Comparison of ENCODE assay signal across 8 cellular contexts in the genomic region with DNA sequence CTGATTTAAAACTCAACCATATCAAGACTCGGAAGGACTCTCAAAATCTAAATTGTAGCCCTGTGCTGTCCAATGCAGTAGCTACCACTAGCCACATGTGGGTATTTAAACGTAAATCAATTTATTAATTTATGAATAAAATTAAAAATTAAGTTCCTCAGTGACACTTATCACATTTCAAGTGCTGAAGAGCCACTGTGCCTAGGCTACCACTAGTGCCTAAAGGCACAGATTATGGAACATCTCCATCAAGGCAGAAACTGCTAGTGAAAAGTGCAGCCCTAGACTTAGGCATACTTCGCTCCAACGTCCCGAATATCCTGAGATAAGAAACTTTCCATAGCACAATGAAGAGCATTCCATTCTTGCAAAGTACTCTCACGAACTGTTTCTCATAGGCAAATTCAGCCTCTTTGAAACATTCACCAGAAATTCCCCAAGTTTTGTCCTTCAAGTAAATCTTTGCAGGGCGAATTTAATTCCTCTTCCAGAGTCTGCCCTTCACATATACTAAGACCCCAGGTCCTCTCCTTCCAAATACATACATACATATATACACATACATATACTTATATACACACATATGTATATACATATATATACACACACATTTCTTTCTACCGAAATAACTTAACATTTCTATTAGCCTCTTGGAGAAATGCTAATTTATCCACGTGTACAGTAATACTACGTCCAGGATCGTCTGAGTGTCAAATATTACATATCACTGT. TPM values are rescaled to one million over a fixed set of nuclear protein-coding genes. Genes with fewer than 3 reads are reported as not detected.
DNase-seq lines count a peak whose midpoint lies in the region; ATAC-seq and TF ChIP-seq lines count a peak whose summit lies in the region.

No MANE protein-coding gene starts in this region.

- H3K9me2 ChIP-seq in GM23248 (ENCODE audit: insufficient read depth) = no peaks in the 10 kb centered on the region

- H2AFZ ChIP-seq in GM23248 = peak overlapping the region; percentile 87

- in situ Hi-C loops in GM23248 (cut with MboI) = no loop called here

- no peak for TF ChIP-seq EP300 in sigmoid colon (IDR thresholded peaks at IDR 0.05)

- H3K4me2 ChIP-seq in GM23248 (ENCODE audit: unreplicated experiment) = peak overlapping the region; percentile 88

- ATAC-seq in HG02981 (IDR thresholded peaks at IDR 0.05; ENCODE audit: unreplicated experiment) (no peak), HG03571 (IDR thresholded peaks at IDR 0.05; ENCODE audit: unreplicated experiment) (no peak)

- H3K4me3 ChIP-seq in GM23248 = peak overlapping the region; percentile 86
- peak overlapping the region; percentile 73 to 77 for H3K4me3 ChIP-seq in foreskin fibroblast (ENCODE audit: low read depth in 1 of 2, low read length in 2 of 2)
- peak overlapping the region; percentile 79 to 90 (median 86) for H3K4me3 ChIP-seq in sigmoid colon

- H3K27me3 ChIP-seq in GM23248 (replicated peaks; ENCODE audit: insufficient read depth) = no peaks in the 10 kb centered on the region
- H3K27me3 ChIP-seq in sigmoid colon = no peaks in the 10 kb centered on the region

- TF ChIP-seq CTCF in VCaP (conservative IDR thresholded peaks at IDR 0.05) (no peak), foreskin fibroblast (IDR thresholded peaks at IDR 0.05; ENCODE audit: low read depth, low read length) (no peak), sigmoid colon (IDR thresholded peaks at IDR 0.05) (no peak)

- peaks cover 44% of the 10 kb centered on the region for H3K79me2 ChIP-seq in GM23248 (ENCODE audit: insufficient read depth)

- H3K4me1 ChIP-seq in GM23248 (ENCODE audit: insufficient read depth) = peaks cover 22% of the 10 kb centered on the region
- peaks cover 0 to 17% (median 8%) of the 10 kb centered on the region in 4 donors for H3K4me1 ChIP-seq in sigmoid colon

- intact Hi-C loops in sigmoid colon (cut with DNase I) = loop anchor here (1.0 to 10.0 kb wide), 3 partner anchors 45 to 722 kb away; no protein-coding TSS in a partner anchor

- H3K9ac ChIP-seq in GM23248 = peak overlapping the region; percentile 94

- no peak for TF ChIP-seq POLR2A in sigmoid colon (IDR thresholded peaks at IDR 0.05)

- H4K20me1 ChIP-seq in GM23248 (ENCODE audit: insufficient read depth) = no peaks in the 10 kb centered on the region

- H3K27ac ChIP-seq in GM23248 (peak overlapping the region; percentile 91), VCaP (peak overlapping the region; percentile 95), sigmoid colon (peak overlapping the region; percentile 97)

- no peaks in the 10 kb centered on the region for H3K36me3 ChIP-seq in GM23248 (ENCODE audit: low read depth)
- no peaks in the 10 kb centered on the region for H3K36me3 ChIP-seq in sigmoid colon

- H3F3A ChIP-seq in GM23248 (ENCODE audit: insufficient read depth) = peaks cover 5% of the 10 kb centered on the region; the same call in 1 of the 2 replicates

- H3K9me3 ChIP-seq in GM23248 (ENCODE audit: low read depth) (no peaks in the 10 kb centered on the region), sigmoid colon (no peaks in the 10 kb centered on the region)

- DNase-seq in GM23248 = peak; percentile 74
- DNase-seq in foreskin fibroblast = peak in 1 of 2 donors; percentile 45
- no peak for DNase-seq in sigmoid colon
- DNase-seq in stimulated activated CD4-positive, alpha-beta T cell treated with anti-CD3 and anti-CD28 coated beads, Interleukin-4, amount 100 ng/mL, for 1 hour = no peak
- DNase-seq in stimulated activated CD4-positive, alpha-beta T cell treated with anti-CD3 and anti-CD28 coated beads, Interleukin-1b, Interleukin-23, amount 100 ng/mL, for 48 hours = no peak

- 17 to 19% methylated on average over 11 of the region's 11 CpGs for WGBS in GM23248 (ENCODE audit: low coverage in 1 of 2, low lambda C conversion rate in 2 of 2, missing lambda C conversion rate in 2 of 2), 2 experiments
- WGBS in sigmoid colon, 2 donors = 37 to 46% methylated on average over 11 of the region's 11 CpGs

RNA-seq across cellular contexts. Expression of a gene that starts 1.3 kb away (rescaled TPM):
- 2.9 and 12.4 TPM in 2 replicates for total RNA-seq in GM23248 (2014; rRNA removed; shearing (Covaris generic))
- polyA plus RNA-seq in GM23248 (2016; fragmentation: Nextera tagmentation; extraction: Ambion mirVana) (9.3 TPM in 2 replicates), sigmoid colon (1 to 10 TPM; 1.6 to 7.8 (median 3.5) TPM)
- total RNA-seq in sigmoid colon = 10 to 100 TPM; 10.6 to 18.2 (median 13.0) TPM

RNA-seq across cellular contexts. Expression of a gene that starts 48.3 kb away (rescaled TPM):
- 4.4 and 5.7 TPM in 2 replicates for total RNA-seq in GM23248 (2014; rRNA removed; shearing (Covaris generic))
- polyA plus RNA-seq in GM23248 (2016; fragmentation: Nextera tagmentation; extraction: Ambion mirVana) (5.2 and 6.0 TPM in 2 replicates), sigmoid colon (1 to 10 TPM in 2 of 3 donors, under 1 TPM in 1; 0.92 to 2.5 (median 1.2) TPM)
- total RNA-seq in sigmoid colon = 1 to 10 TPM; 2.9 to 4.7 (median 4.4) TPM
